Comparison of ENCODE assay signal across 8 cellular contexts in the genomic region with DNA sequence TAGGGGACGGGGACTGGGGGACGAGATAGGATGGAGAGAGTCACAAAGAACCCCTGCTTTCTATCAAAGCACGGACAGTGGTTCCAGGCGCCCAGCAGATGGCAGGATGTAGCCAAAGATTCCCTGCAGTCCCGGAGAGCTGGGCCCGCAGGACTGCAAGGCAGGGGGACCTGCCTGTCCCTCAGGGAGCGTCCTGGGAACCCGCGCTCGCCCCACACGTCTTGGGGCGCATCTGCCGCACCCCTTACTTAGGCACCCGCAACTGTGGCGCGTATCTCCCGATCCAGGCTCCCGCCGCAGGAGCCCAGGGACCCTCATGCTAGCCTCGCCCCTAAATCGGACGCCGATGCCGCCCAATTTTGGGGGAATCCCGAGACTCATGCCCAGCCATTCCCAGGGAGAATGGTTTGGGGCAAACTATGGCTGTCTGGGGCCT. TPM values are rescaled to one million over a fixed set of nuclear protein-coding genes. Genes with fewer than 3 reads are reported as not detected.
DNase-seq lines count a peak whose midpoint lies in the region; ATAC-seq, FAIRE-seq and TF ChIP-seq lines count a peak whose summit lies in the region.

No MANE protein-coding gene starts in this region.

- H3K4me1 ChIP-seq in HUES48 (ENCODE audit: control insufficient read depth, insufficient read depth, low read length) (peaks cover 9% of the 10 kb centered on the region; the same call in 1 of the 2 replicates), kidney (ENCODE audit: control insufficient read depth in 1 of 2, insufficient read depth in 1 of 2, low read depth in 1 of 2, low read length in 2 of 2) (peaks cover 14 to 26% of the 10 kb centered on the region in 2 donors), skeletal muscle tissue (ENCODE audit: control insufficient read depth in 3 of 3, insufficient read depth in 3 of 3, low read length in 3 of 3) (peaks cover 3 to 17% (median 12%) of the 10 kb centered on the region in 3 donors)

- H3K36me3 ChIP-seq in HUES48 (ENCODE audit: control insufficient read depth, insufficient read depth, low read length) (no peaks in the 10 kb centered on the region), kidney (ENCODE audit: control insufficient read depth in 1 of 2, insufficient read depth in 2 of 2, low read length in 2 of 2) (no peaks in the 10 kb centered on the region), skeletal muscle tissue (ENCODE audit: control insufficient read depth in 3 of 3, insufficient read depth in 3 of 3, low read length in 3 of 3) (no peaks in the 10 kb centered on the region)

- H3K9me3 ChIP-seq in HUES48 (ENCODE audit: control insufficient read depth, insufficient read depth, low read length) = no peaks in the 10 kb centered on the region
- no peaks in the 10 kb centered on the region for H3K9me3 ChIP-seq in kidney (ENCODE audit: control insufficient read depth in 1 of 2, low read length in 2 of 2)
- H3K9me3 ChIP-seq in skeletal muscle tissue (ENCODE audit: control insufficient read depth in 3 of 3, low read length in 3 of 3) = no peaks in the 10 kb centered on the region

- peak; percentile 77 for TF ChIP-seq CTCF in RWPE1 (conservative IDR thresholded peaks at IDR 0.05; ENCODE audit: low read depth)
- TF ChIP-seq CTCF in choroid plexus epithelial cell (conservative IDR thresholded peaks at IDR 0.05; ENCODE audit: low read depth, low read length) = peak; percentile 84
- TF ChIP-seq CTCF in kidney (IDR thresholded peaks at IDR 0.05; ENCODE audit: borderline replicate concordance, extremely low read depth, insufficient read depth) = peak; percentile 76

- H3K27ac ChIP-seq in HUES48 (ENCODE audit: low read depth, low read length) (no peak overlapping the region), RWPE1 (no peak overlapping the region), kidney (ENCODE audit: low read depth in 2 of 2, low read length in 2 of 2) (no peak overlapping the region), skeletal muscle tissue (ENCODE audit: low read depth, low read length) (no peak overlapping the region)

- CTCF ChIA-PET in RWPE1 (lab: Yijun Ruan, JAX) = interaction anchor here (0.6 to 0.7 kb wide), 4 partner anchors 492 to 757 kb away, joined by 3 read pairs; no protein-coding TSS in a partner anchor

- DNase-seq in SIG-M5 treated with dmso at 0.1 percent for 504 hours (lab: John Stamatoyannopoulos, UW; ENCODE audit: unreplicated experiment) = peak; percentile 1
- no peak for DNase-seq in SIG-M5 (lab: John Stamatoyannopoulos, UW)
- DNase-seq in RWPE1 (ENCODE audit: low spot score) = peak; percentile 70
- peak; percentile 86 for DNase-seq in choroid plexus epithelial cell (ENCODE audit: low read depth)
- DNase-seq in kidney = peak; percentile 88

- FAIRE-seq in kidney (lab: Jason Lieb, UNC) = no peak

- POLR2A ChIA-PET in RWPE1 (lab: Yijun Ruan, JAX; ENCODE audit: low non-redundant PET) = no interaction called here

- H3K9ac ChIP-seq in HUES48 (ENCODE audit: low read depth, low read length) = no peak overlapping the region
- H3K9ac ChIP-seq in kidney (ENCODE audit: low read length in 2 of 2) = peak overlapping the region; percentile 17 to 68
- H3K9ac ChIP-seq in skeletal muscle tissue (ENCODE audit: low read depth in 1 of 3, low read length in 3 of 3) = peak overlapping the region in 2 of 3 donors; percentile 40 to 51

- ATAC-seq in GM18873 (IDR thresholded peaks at IDR 0.05; ENCODE audit: low FRiP score, unreplicated experiment) = no peak

- peaks cover 42% of the 10 kb centered on the region for H3K27me3 ChIP-seq in HUES48 (ENCODE audit: control insufficient read depth, insufficient read depth, low read length)
- H3K27me3 ChIP-seq in skeletal muscle tissue (ENCODE audit: control insufficient read depth in 3 of 3, insufficient read depth in 3 of 3, low read length in 3 of 3) = peaks cover 13 to 28% (median 23%) of the 10 kb centered on the region in 3 donors

- intact Hi-C loops in kidney (cut with DNase I) = no loop called here

- H3K4me3 ChIP-seq in HUES48 (ENCODE audit: low read depth, low read length) = peak overlapping the region; percentile 78
- H3K4me3 ChIP-seq in choroid plexus epithelial cell (ENCODE audit: low read depth, low read length) = peak overlapping the region; percentile 57
- peak overlapping the region; percentile 77 to 85 for H3K4me3 ChIP-seq in kidney (ENCODE audit: low read length in 2 of 2)
- H3K4me3 ChIP-seq in skeletal muscle tissue (ENCODE audit: low read length in 3 of 3) = peak overlapping the region; percentile 63 to 76 (median 67)

RNA-seq across cellular contexts. Expression of a gene that starts 0.7 kb away (rescaled TPM):
- total RNA-seq in kidney (18.2 TPM), skeletal muscle tissue (5.7 TPM)
- 18.1 TPM for polyA plus RNA-seq in kidney (ENCODE audit: insufficient read depth, low read depth, low replicate concordance)

RNA-seq across cellular contexts. Expression of a gene that starts 31.3 kb away (rescaled TPM):
- total RNA-seq in kidney = 1.7 TPM
- polyA plus RNA-seq in kidney (ENCODE audit: insufficient read depth, low read depth, low replicate concordance) = not detected
- total RNA-seq in skeletal muscle tissue = 2.1 TPM
